Comparison of ENCODE assay signal across 25 cellular contexts in genomic region chr3:58646503-58646902, GRCh38. TPM values are rescaled to one million over a fixed set of nuclear protein-coding genes. Genes with fewer than 3 reads are reported as not detected.
A peak's percentile ranks its signal among the peaks of the same experiment; 100 is the strongest.
DNase-seq lines count a peak whose midpoint lies in the region; ATAC-seq and TF ChIP-seq lines count a peak whose summit lies in the region.
"Had no signal": no experiment of that assay in that cellular context is flagged by ENCODE, and none has a peak within 500 bp of the region (broad histone marks: within the 10 kb centered on the region; RNA-seq: fewer than 3 reads in every experiment).

No MANE protein-coding gene starts in this region.

- no peak overlapping the region for H3K4me2 ChIP-seq in SK-N-SH

- H3K27ac ChIP-seq in SK-N-SH (ENCODE audit: low read depth in 2 of 2, low read length in 1 of 2) = no peak overlapping the region
- H3K27ac ChIP-seq: left ventricle myocardium inferior, upper lobe of right lung had no signal

- no peak for TF ChIP-seq CTCF in SK-N-SH (IDR thresholded peaks at IDR 0.05)

- H4K20me1 ChIP-seq in SK-N-SH (ENCODE audit: insufficient read depth) = no peaks in the 10 kb centered on the region

- no peaks in the 10 kb centered on the region for H3K36me3 Mint-ChIP-seq in activated CD4-positive, alpha-beta T cell treated with anti-CD3 and anti-CD28 coated beads for 36 hours (ENCODE audit: low read depth)
- H3K36me3 Mint-ChIP-seq: CD14-positive monocyte, mesothelial cell of epicardium, natural killer cell had no signal

- CTCF ChIA-PET in SK-N-SH (lab: Yijun Ruan, JAX) = interaction anchor here (1.2 kb wide), 1 partner anchor 16 kb away, joined by 4 read pairs; no protein-coding TSS in a partner anchor
- CTCF ChIA-PET in activated CD4-positive, alpha-beta T cell treated with anti-CD3 and anti-CD28 coated beads for 36 hours (lab: Charles Lee) = interaction anchor here (0.5 kb wide), 1 partner anchor 1035 kb away, joined by 3 read pairs; no protein-coding TSS in a partner anchor

- no peak for TF ChIP-seq EP300 in SK-N-SH (IDR thresholded peaks at IDR 0.05; ENCODE audit: borderline replicate concordance in 1 of 2, low read depth in 1 of 2, low read length in 1 of 2)

- no CpG with 5 or more reads among the region's 3 CpGs for WGBS in SK-N-SH (ENCODE audit: low lambda C conversion rate)

- no peak for TF ChIP-seq RAD21 in SK-N-SH (IDR thresholded peaks at IDR 0.05; ENCODE audit: low read length)

- H3K4me1 Mint-ChIP-seq in activated CD4-positive, alpha-beta T cell treated with anti-CD3 and anti-CD28 coated beads for 36 hours = no peaks in the 10 kb centered on the region
- H3K4me1 Mint-ChIP-seq: mesothelial cell of epicardium, natural killer cell had no signal

- no peak overlapping the region for H3K4me3 Mint-ChIP-seq in activated CD4-positive, alpha-beta T cell treated with anti-CD3 and anti-CD28 coated beads for 36 hours
- H3K4me3 Mint-ChIP-seq: CD14-positive monocyte, mesothelial cell of epicardium, natural killer cell had no signal

- H3K4me1 ChIP-seq in SK-N-SH (ENCODE audit: control insufficient read depth in 1 of 2, insufficient read depth in 2 of 2, low read depth in 1 of 2, low read length in 1 of 2) = no peaks in the 10 kb centered on the region; a peak in 1 of 4 replicates
- H3K4me1 ChIP-seq: left ventricle myocardium inferior, upper lobe of right lung had no signal

- H3K9me3 ChIP-seq in SK-N-SH = no peaks in the 10 kb centered on the region
- H3K9me3 ChIP-seq: left ventricle myocardium inferior, upper lobe of right lung had no signal

- no peak overlapping the region for H3K9ac ChIP-seq in SK-N-SH

- H3K9me2 ChIP-seq in SK-N-SH = no peaks in the 10 kb centered on the region

- DNase-seq in SK-N-SH (no peak), NCI-H446 treated with DMSO at 0.1 percent for 48 hours (lab: John Stamatoyannopoulos, UW) (peak; percentile 8), fibroblast of gingiva (ENCODE audit: low read depth) (peak; percentile 57), AG08396 (ENCODE audit: low spot score) (no peak), T-helper 2 cell (no peak)
- DNase-seq in activated CD4-positive, alpha-beta T cell treated with anti-CD3 and anti-CD28 coated beads for 36 hours = no peak
- DNase-seq: ACHN; effector CD8-positive, alpha-beta T cell; GOT3; KBM-7; left ventricle myocardium inferior; MV-4-11; natural killer cell; NCI-H1694 treated with DMSO at 0.1 percent for 48 hours; NCI-H526 treated with DMSO at 0.1 percent for 48 hours; retina; Right ventricle myocardium superior; upper lobe of right lung had no signal

- no peaks in the 10 kb centered on the region for H3K27me3 ChIP-seq in SK-N-SH (ENCODE audit: insufficient read depth)
- H3K27me3 ChIP-seq: upper lobe of right lung had no signal

- no peak overlapping the region for H3K4me3 ChIP-seq in SK-N-SH (ENCODE audit: low read depth in 2 of 2, low read length in 1 of 2)
- H3K4me3 ChIP-seq: left ventricle myocardium inferior, upper lobe of right lung had no signal

- H3K27ac Mint-ChIP-seq in activated CD4-positive, alpha-beta T cell treated with anti-CD3 and anti-CD28 coated beads for 36 hours = no peak overlapping the region
- H3K27ac Mint-ChIP-seq: CD14-positive monocyte, mesothelial cell of epicardium, natural killer cell had no signal

- no peak overlapping the region for H2AFZ ChIP-seq in SK-N-SH (ENCODE audit: low read depth)

- H3F3A ChIP-seq in SK-N-SH (replicated peaks; ENCODE audit: insufficient read depth) = no peaks in the 10 kb centered on the region

- no peaks in the 10 kb centered on the region for H3K79me2 ChIP-seq in SK-N-SH (ENCODE audit: insufficient read depth)

- no peaks in the 10 kb centered on the region for H3K9me3 Mint-ChIP-seq in activated CD4-positive, alpha-beta T cell treated with anti-CD3 and anti-CD28 coated beads for 36 hours (ENCODE audit: low read depth)
- H3K9me3 Mint-ChIP-seq: natural killer cell had no signal

- POLR2A ChIA-PET in SK-N-SH (lab: Yijun Ruan, JAX) = no interaction called here
- POLR2A ChIA-PET in activated CD4-positive, alpha-beta T cell treated with anti-CD3 and anti-CD28 coated beads for 36 hours (lab: Charles Lee) = no interaction called here

- peak; percentile 33; the same call in 1 of the 3 replicates for ATAC-seq in SK-N-SH treated with all-trans-retinoic acid at 6 μM for 48 hours
- no peak for ATAC-seq in activated CD4-positive, alpha-beta T cell treated with anti-CD3 and anti-CD28 coated beads for 36 hours
- no peak for ATAC-seq in GM18858 (IDR thresholded peaks at IDR 0.05; ENCODE audit: unreplicated experiment)
- ATAC-seq: activated CD4-positive, CD25-positive, alpha-beta regulatory T cell treated with anti-CD3 and anti-CD28 coated beads, Interleukin-2, amount 50 U/mL, for 24 hours; esophagus mucosa; natural killer cell; upper lobe of right lung had no signal

- H3K36me3 ChIP-seq in SK-N-SH (replicated peaks in 1 of 2; ENCODE audit: control insufficient read depth in 1 of 2, insufficient read depth in 2 of 2, low read length in 1 of 2) = no peaks in the 10 kb centered on the region
- H3K36me3 ChIP-seq: left ventricle myocardium inferior, upper lobe of right lung had no signal

- H3K27me3 Mint-ChIP-seq in activated CD4-positive, alpha-beta T cell treated with anti-CD3 and anti-CD28 coated beads for 36 hours = no peaks in the 10 kb centered on the region

- intact Hi-C loops in activated CD4-positive, alpha-beta T cell treated with anti-CD3 and anti-CD28 coated beads for 36 hours (cut with DNase I, micrococcal nuclease) = loop anchor here in 1 of 2 experiments (5.0 to 10.0 kb wide), 2 partner anchors 51 to 518 kb away; no protein-coding TSS in a partner anchor

TF ChIP-seq in SK-N-SH treated with all-trans-retinoic acid at 6 μM for 48 hours, 23 proteins besides CTCF, POLR2A, EP300 and RAD21 (continues in another document):
- TF ChIP-seq SNAI2 (CRISPR knock-in tag; IDR thresholded peaks at IDR 0.05) (no peak), ZNF70 (CRISPR knock-in tag; IDR thresholded peaks at IDR 0.05) (no peak), ARNTL (CRISPR knock-in tag; IDR thresholded peaks at IDR 0.05; ENCODE audit: borderline replicate concordance, low read depth) (no peak), TSHZ2 (CRISPR knock-in tag; IDR thresholded peaks at IDR 0.05) (no peak), ZNF565 (CRISPR knock-in tag; conservative IDR thresholded peaks at IDR 0.05; ENCODE audit: low read depth) (no peak), ZNF8 (CRISPR knock-in tag; IDR thresholded peaks at IDR 0.05) (no peak), ZFP3 (CRISPR knock-in tag; IDR thresholded peaks at IDR 0.05) (no peak)

TF ChIP-seq in SK-N-SH, 30 proteins besides CTCF, POLR2A, EP300 and RAD21:
- TF ChIP-seq ELF1 (IDR thresholded peaks at IDR 0.05) = no peak
- TF ChIP-seq RCOR1 (IDR thresholded peaks at IDR 0.05; ENCODE audit: low read length) = no peak
- TF ChIP-seq MEF2A (IDR thresholded peaks at IDR 0.05; ENCODE audit: borderline replicate concordance, low read depth) = no peak
- TF ChIP-seq REST (IDR thresholded peaks at IDR 0.05; ENCODE audit: low read depth, low read length) = no peak
- TF ChIP-seq FOXJ3 (CRISPR knock-in tag; IDR thresholded peaks at IDR 0.05) = no peak
- no peak for TF ChIP-seq GABPA (IDR thresholded peaks at IDR 0.05; ENCODE audit: low read depth)
- no peak for TF ChIP-seq TCF12 (IDR thresholded peaks at IDR 0.05)
- TF ChIP-seq CHD2 (IDR thresholded peaks at IDR 0.05; ENCODE audit: low read length, partially characterized antibody) = no peak

RNA-seq across cellular contexts. Expression of gene FAM3D, which starts 20.1 kb away (rescaled TPM):
- polyA plus RNA-seq in SK-N-SH (2012; rRNA removed) = not detected in 2 replicates
- polyA plus RNA-seq in SK-N-SH (2012; cell fraction: cytosol; rRNA removed) = not detected in 2 replicates
- not detected in 2 replicates for polyA plus RNA-seq in SK-N-SH (2012; cell fraction: nucleus; rRNA removed)
- not detected for total RNA-seq in activated CD4-positive, alpha-beta T cell treated with anti-CD3 and anti-CD28 coated beads for 36 hours
- total RNA-seq: natural killer cell, osteoblast, Right ventricle myocardium superior had no signal

Comparison
In these comparisons a context has a peak if more than half of its experiments do, and no peak if none do; other contexts are left out.
1. DNase-seq: peak in NCI-H446 treated with DMSO at 0.1 percent for 48 hours (single experiment) and fibroblast of gingiva (single experiment); none in SK-N-SH (single experiment), activated CD4-positive, alpha-beta T cell treated with anti-CD3 and anti-CD28 coated beads for 36 hours (single experiment), AG08396 (single experiment) and T-helper 2 cell (0 of 5).